In the genomic region with DNA sequence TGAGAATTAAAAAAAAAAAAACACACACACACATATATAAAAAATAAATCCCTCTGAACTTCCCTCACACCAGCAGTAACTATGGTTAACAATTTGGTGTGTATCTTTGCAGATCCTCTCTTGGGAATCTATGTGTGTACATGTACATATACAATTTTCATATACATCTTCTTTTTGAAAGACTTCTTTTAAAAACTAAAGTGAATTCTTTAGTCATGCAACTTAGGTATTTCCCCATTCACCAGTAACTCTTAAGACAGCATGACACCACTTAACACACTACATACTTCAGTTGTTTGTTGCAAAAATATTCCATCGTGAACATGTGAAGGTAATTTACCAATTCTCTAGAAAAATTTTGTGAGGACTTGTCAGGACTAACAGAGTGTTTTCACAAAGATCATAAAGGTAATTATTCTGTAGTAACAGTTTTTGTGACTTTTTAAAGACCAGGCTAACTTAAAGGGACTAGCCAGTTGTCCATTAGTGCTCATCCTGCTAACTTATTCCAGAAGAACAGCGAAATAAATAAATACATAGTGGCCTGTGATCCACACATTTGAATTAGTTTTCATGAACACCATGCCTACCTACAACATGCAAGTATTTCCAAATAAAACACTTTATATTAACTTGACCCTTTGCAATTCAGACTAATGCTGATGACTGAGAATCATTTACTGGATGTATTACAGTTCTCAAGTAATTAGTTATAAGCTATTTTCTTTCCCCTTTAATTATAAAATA, we compare ENCODE assay signal across 3 cellular contexts.
TF ChIP-seq lines count a peak whose summit lies in the region.

No MANE protein-coding gene starts in this region.

TF ChIP-seq in SK-N-SH, 30 proteins besides CTCF, POLR2A, EP300 and RAD21:
- TF ChIP-seq TEAD4 (IDR thresholded peaks at IDR 0.05; ENCODE audit: borderline replicate concordance, insufficient read depth): no peak
- TF ChIP-seq, protein P1, sequence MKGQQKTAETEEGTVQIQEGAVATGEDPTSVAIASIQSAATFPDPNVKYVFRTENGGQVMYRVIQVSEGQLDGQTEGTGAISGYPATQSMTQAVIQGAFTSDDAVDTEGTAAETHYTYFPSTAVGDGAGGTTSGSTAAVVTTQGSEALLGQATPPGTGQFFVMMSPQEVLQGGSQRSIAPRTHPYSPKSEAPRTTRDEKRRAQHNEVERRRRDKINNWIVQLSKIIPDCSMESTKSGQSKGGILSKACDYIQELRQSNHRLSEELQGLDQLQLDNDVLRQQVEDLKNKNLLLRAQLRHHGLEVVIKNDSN (IDR thresholded peaks at IDR 0.05; ENCODE audit: borderline replicate concordance, low read depth): no peak
- no peak for TF ChIP-seq NRF1 (IDR thresholded peaks at IDR 0.05; ENCODE audit: low read depth, low read length)
- no peak for TF ChIP-seq FOXM1 (IDR thresholded peaks at IDR 0.05; ENCODE audit: low read depth)
- TF ChIP-seq TAF1 (IDR thresholded peaks at IDR 0.05; ENCODE audit: borderline replicate concordance, low read depth, low read length): no peak

TF ChIP-seq in SK-N-SH treated with all-trans-retinoic acid at 6 μM for 48 hours, 23 proteins besides CTCF, POLR2A, EP300 and RAD21:
- TF ChIP-seq ISL1 (CRISPR knock-in tag; IDR thresholded peaks at IDR 0.05) (no peak), ZNF70 (CRISPR knock-in tag; IDR thresholded peaks at IDR 0.05) (no peak), OSR1 (CRISPR knock-in tag; IDR thresholded peaks at IDR 0.05) (no peak), ARNTL (CRISPR knock-in tag; IDR thresholded peaks at IDR 0.05; ENCODE audit: borderline replicate concordance, low read depth) (no peak), CSDC2 (CRISPR knock-in tag; IDR thresholded peaks at IDR 0.05) (no peak), SNAI2 (CRISPR knock-in tag; IDR thresholded peaks at IDR 0.05) (no peak), ZNF8 (CRISPR knock-in tag; IDR thresholded peaks at IDR 0.05) (no peak), ZNF565 (CRISPR knock-in tag; conservative IDR thresholded peaks at IDR 0.05; ENCODE audit: low read depth) (no peak), TOX (CRISPR knock-in tag; IDR thresholded peaks at IDR 0.05; ENCODE audit: borderline replicate concordance) (no peak)
- TF ChIP-seq, protein P2, sequence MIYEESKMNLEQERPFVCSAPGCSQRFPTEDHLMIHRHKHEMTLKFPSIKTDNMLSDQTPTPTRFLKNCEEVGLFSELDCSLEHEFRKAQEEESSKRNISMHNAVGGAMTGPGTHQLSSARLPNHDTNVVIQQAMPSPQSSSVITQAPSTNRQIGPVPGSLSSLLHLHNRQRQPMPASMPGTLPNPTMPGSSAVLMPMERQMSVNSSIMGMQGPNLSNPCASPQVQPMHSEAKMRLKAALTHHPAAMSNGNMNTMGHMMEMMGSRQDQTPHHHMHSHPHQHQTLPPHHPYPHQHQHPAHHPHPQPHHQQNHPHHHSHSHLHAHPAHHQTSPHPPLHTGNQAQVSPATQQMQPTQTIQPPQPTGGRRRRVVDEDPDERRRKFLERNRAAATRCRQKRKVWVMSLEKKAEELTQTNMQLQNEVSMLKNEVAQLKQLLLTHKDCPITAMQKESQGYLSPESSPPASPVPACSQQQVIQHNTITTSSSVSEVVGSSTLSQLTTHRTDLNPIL (CRISPR knock-in tag; IDR thresholded peaks at IDR 0.05; ENCODE audit: low read depth): no peak
- TF ChIP-seq, protein P3, sequence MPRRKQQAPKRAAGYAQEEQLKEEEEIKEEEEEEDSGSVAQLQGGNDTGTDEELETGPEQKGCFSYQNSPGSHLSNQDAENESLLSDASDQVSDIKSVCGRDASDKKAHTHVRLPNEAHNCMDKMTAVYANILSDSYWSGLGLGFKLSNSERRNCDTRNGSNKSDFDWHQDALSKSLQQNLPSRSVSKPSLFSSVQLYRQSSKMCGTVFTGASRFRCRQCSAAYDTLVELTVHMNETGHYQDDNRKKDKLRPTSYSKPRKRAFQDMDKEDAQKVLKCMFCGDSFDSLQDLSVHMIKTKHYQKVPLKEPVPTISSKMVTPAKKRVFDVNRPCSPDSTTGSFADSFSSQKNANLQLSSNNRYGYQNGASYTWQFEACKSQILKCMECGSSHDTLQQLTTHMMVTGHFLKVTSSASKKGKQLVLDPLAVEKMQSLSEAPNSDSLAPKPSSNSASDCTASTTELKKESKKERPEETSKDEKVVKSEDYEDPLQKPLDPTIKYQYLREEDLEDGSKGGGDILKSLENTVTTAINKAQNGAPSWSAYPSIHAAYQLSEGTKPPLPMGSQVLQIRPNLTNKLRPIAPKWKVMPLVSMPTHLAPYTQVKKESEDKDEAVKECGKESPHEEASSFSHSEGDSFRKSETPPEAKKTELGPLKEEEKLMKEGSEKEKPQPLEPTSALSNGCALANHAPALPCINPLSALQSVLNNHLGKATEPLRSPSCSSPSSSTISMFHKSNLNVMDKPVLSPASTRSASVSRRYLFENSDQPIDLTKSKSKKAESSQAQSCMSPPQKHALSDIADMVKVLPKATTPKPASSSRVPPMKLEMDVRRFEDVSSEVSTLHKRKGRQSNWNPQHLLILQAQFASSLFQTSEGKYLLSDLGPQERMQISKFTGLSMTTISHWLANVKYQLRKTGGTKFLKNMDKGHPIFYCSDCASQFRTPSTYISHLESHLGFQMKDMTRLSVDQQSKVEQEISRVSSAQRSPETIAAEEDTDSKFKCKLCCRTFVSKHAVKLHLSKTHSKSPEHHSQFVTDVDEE (CRISPR knock-in tag; IDR thresholded peaks at IDR 0.05): no peak
- TF ChIP-seq, protein P4, sequence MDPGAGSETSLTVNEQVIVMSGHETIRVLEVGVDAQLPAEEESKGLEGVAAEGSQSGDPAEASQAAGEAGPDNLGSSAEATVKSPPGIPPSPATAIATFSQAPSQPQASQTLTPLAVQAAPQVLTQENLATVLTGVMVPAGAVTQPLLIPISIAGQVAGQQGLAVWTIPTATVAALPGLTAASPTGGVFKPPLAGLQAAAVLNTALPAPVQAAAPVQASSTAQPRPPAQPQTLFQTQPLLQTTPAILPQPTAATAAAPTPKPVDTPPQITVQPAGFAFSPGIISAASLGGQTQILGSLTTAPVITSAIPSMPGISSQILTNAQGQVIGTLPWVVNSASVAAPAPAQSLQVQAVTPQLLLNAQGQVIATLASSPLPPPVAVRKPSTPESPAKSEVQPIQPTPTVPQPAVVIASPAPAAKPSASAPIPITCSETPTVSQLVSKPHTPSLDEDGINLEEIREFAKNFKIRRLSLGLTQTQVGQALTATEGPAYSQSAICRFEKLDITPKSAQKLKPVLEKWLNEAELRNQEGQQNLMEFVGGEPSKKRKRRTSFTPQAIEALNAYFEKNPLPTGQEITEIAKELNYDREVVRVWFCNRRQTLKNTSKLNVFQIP (CRISPR knock-in tag; IDR thresholded peaks at IDR 0.05; ENCODE audit: borderline replicate concordance, low read depth): no peak
TF ChIP-seq in SK-N-SH treated with all-trans-retinoic acid at 6 μM for 48 hours: peak in this region for 0.

TF ChIP-seq in GM12878, 131 proteins besides CTCF, POLR2A, EP300 and RAD21:
- TF ChIP-seq RBBP5 (conservative IDR thresholded peaks at IDR 0.05) (no peak), ASH2L (IDR thresholded peaks at IDR 0.05; ENCODE audit: borderline replicate concordance, low read depth) (no peak), BMI1 (IDR thresholded peaks at IDR 0.05; ENCODE audit: borderline replicate concordance) (no peak), POLR2AphosphoS5 (IDR thresholded peaks at IDR 0.05; ENCODE audit: low read length) (no peak; the same call in 1 of the 2 replicates), SMARCA5 (IDR thresholded peaks at IDR 0.05) (no peak), IKZF1 (conservative IDR thresholded peaks at IDR 0.05) (no peak), NFIC (IDR thresholded peaks at IDR 0.05; ENCODE audit: low read depth, low read length) (no peak)
- TF ChIP-seq, protein P5, sequence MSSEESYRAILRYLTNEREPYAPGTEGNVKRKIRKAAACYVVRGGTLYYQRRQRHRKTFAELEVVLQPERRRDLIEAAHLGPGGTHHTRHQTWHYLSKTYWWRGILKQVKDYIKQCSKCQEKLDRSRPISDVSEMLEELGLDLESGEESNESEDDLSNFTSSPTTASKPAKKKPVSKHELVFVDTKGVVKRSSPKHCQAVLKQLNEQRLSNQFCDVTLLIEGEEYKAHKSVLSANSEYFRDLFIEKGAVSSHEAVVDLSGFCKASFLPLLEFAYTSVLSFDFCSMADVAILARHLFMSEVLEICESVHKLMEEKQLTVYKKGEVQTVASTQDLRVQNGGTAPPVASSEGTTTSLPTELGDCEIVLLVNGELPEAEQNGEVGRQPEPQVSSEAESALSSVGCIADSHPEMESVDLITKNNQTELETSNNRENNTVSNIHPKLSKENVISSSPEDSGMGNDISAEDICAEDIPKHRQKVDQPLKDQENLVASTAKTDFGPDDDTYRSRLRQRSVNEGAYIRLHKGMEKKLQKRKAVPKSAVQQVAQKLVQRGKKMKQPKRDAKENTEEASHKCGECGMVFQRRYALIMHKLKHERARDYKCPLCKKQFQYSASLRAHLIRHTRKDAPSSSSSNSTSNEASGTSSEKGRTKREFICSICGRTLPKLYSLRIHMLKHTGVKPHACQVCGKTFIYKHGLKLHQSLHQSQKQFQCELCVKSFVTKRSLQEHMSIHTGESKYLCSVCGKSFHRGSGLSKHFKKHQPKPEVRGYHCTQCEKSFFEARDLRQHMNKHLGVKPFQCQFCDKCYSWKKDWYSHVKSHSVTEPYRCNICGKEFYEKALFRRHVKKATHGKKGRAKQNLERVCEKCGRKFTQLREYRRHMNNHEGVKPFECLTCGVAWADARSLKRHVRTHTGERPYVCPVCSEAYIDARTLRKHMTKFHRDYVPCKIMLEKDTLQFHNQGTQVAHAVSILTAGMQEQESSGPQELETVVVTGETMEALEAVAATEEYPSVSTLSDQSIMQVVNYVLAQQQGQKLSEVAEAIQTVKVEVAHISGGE (CRISPR knock-in tag; IDR thresholded peaks at IDR 0.05): no peak
